ENCODE assay signal across 8 cellular contexts in the genomic region with DNA sequence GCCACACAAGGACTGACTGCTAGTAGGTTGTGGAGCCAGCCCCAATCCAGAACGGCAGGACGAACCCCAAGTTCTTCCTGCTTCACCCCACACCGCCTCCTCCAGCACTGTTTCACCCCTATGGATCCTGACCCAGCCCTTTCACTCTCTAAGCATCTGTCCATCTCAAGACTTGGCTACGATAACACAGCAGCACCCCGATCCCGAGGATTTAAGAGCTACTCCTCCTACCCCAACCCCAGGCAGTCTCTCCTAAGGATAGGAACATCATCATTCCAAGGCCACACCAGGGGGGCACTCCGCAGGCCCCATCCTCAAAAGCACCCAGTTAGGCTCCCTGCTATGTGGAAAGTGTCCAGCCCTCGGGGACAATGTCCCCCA. TPM values are rescaled to one million over a fixed set of nuclear protein-coding genes. Genes with fewer than 3 reads are reported as not detected.
A peak's percentile ranks its signal among the peaks of the same experiment; 100 is the strongest.
DNase-seq lines count a peak whose midpoint lies in the region; ATAC-seq and TF ChIP-seq lines count a peak whose summit lies in the region.

No MANE protein-coding gene starts in this region.

- CTCF ChIA-PET in mammary epithelial cell (lab: Charles Lee; ENCODE audit: low non-redundant PET), result interaction anchor here (0.6 kb wide), 1 partner anchor 533 kb away, joined by 4 read pairs; no protein-coding TSS in a partner anchor

- H3K9me3 ChIP-seq in mammary epithelial cell (replicated peaks; ENCODE audit: insufficient read depth, low read length) (no peaks in the 10 kb centered on the region), suprapubic skin (no peaks in the 10 kb centered on the region)

- H3K4me1 Mint-ChIP-seq in activated T-cell treated with anti-CD3 and anti-CD28 coated beads, Interleukin-2, amount 50 U/mL, for 4 hours (ENCODE audit: low read depth), result peaks cover 25% of the 10 kb centered on the region

- no peak for DNase-seq in activated T-cell treated with anti-CD3 and anti-CD28 coated beads, Interleukin-2, amount 50 U/mL, for 4 hours
- DNase-seq in activated T-cell treated with anti-CD3 and anti-CD28 coated beads for 4 hours, result no peak
- peak; percentile 10 for DNase-seq in NAMALWA (ENCODE audit: low spot score)
- DNase-seq in mammary epithelial cell, result peak; percentile 13
- peak; percentile 14 for DNase-seq in kidney tubule cell (ENCODE audit: low spot score)
- no peak for DNase-seq in suprapubic skin (ENCODE audit: low spot score in 2 of 2)
- no peak for DNase-seq in NCI-H446 (lab: John Stamatoyannopoulos, UW)
- no peak for DNase-seq in cortex of kidney (lab: John Stamatoyannopoulos, UW)

- H4K20me1 ChIP-seq in mammary epithelial cell (ENCODE audit: insufficient read depth, low read length), result no peaks in the 10 kb centered on the region

- no peak for TF ChIP-seq POLR2A in suprapubic skin (IDR thresholded peaks at IDR 0.05)

- H2AFZ ChIP-seq in mammary epithelial cell (ENCODE audit: low read depth, low read length), result peak overlapping the region; percentile 94

- peak in 1 of 2 donors; percentile 3 for ATAC-seq in activated T-cell treated with anti-CD3 and anti-CD28 coated beads, Interleukin-2, amount 50 U/mL, for 4 hours

- no peaks in the 10 kb centered on the region for H3K27me3 Mint-ChIP-seq in activated T-cell treated with anti-CD3 and anti-CD28 coated beads, Interleukin-2, amount 50 U/mL, for 4 hours (ENCODE audit: low read depth)

- BruUV-seq in mammary epithelial cell (replicated peaks; lab: Mats Ljungman, UMichigan), result no TSS peak

- H3K4me2 ChIP-seq in mammary epithelial cell (ENCODE audit: insufficient read depth, low read depth, low read length), result peak overlapping the region; percentile 85

- dilution Hi-C loops in mammary epithelial cell (cut with HindIII; ENCODE audit: low sequenced_read_pairs), result no loop called here

- peak overlapping the region; percentile 73 for H3K9ac ChIP-seq in mammary epithelial cell (ENCODE audit: insufficient read depth, low read length)

- H3K9me3 Mint-ChIP-seq in activated T-cell treated with anti-CD3 and anti-CD28 coated beads, Interleukin-2, amount 50 U/mL, for 4 hours, result no peaks in the 10 kb centered on the region

- peaks cover 12% of the 10 kb centered on the region for H3K79me2 ChIP-seq in mammary epithelial cell (ENCODE audit: insufficient read depth, low read length)

- H3K27me3 ChIP-seq in mammary epithelial cell (ENCODE audit: insufficient read depth, low read length), result no peaks in the 10 kb centered on the region
- peaks cover 17% of the 10 kb centered on the region for H3K27me3 ChIP-seq in suprapubic skin

- H3K4me3 ChIP-seq in mammary epithelial cell (replicated peaks in 1 of 3; ENCODE audit: insufficient read depth in 1 of 3, low read depth in 2 of 3, low read length in 3 of 3) (peak overlapping the region; percentile 54 to 71 (median 69)), suprapubic skin (peak overlapping the region; percentile 97)

- in situ Hi-C loops in mammary epithelial cell (cut with MboI; ENCODE audit: low sequenced_read_pairs in 2 of 2), result no loop called here

- peak overlapping the region; percentile 88 for H3K4me3 Mint-ChIP-seq in activated T-cell treated with anti-CD3 and anti-CD28 coated beads, Interleukin-2, amount 50 U/mL, for 4 hours

- TF ChIP-seq EP300 in suprapubic skin (IDR thresholded peaks at IDR 0.05), result no peak

- H3K36me3 ChIP-seq in mammary epithelial cell (ENCODE audit: insufficient read depth, low read length) (no peaks in the 10 kb centered on the region), suprapubic skin (peaks cover 7% of the 10 kb centered on the region)

- H3K4me1 ChIP-seq in mammary epithelial cell (ENCODE audit: insufficient read depth, low read length) (peaks cover 5% of the 10 kb centered on the region), suprapubic skin (peaks cover 17% of the 10 kb centered on the region)

- H3K27ac ChIP-seq in mammary epithelial cell (ENCODE audit: insufficient read depth, low read depth, low read length), result peak overlapping the region; percentile 43
- H3K27ac ChIP-seq in suprapubic skin, result peak overlapping the region; percentile 92

- intact Hi-C loops in mammary epithelial cell (cut with micrococcal nuclease), result no loop called here

- WGBS in mammary epithelial cell (ENCODE audit: low coverage, missing lambda C conversion rate), result 11% methylated on average over 6 of the region's 8 CpGs
- 15% methylated on average over 8 of the region's 8 CpGs for WGBS in suprapubic skin

- no peak for TF ChIP-seq CTCF in mammary epithelial cell (conservative IDR thresholded peaks at IDR 0.05 in 1 of 2, IDR thresholded peaks at IDR 0.05 in 1 of 2; ENCODE audit: extremely low read depth in 1 of 2, insufficient read depth in 1 of 2, low read depth in 1 of 2, low read length in 2 of 2)
- TF ChIP-seq CTCF in suprapubic skin (IDR thresholded peaks at IDR 0.05), result no peak

- H3K36me3 Mint-ChIP-seq in activated T-cell treated with anti-CD3 and anti-CD28 coated beads, Interleukin-2, amount 50 U/mL, for 4 hours (ENCODE audit: insufficient read depth), result peaks cover 8% of the 10 kb centered on the region

RNA-seq across cellular contexts. Expression of a gene that starts 0.7 kb away (rescaled TPM):
- total RNA-seq in activated T-cell treated with anti-CD3 and anti-CD28 coated beads, Interleukin-2, amount 50 U/mL, for 4 hours, result 10 to 100 TPM; 11.7 to 12.9 (median 12.7) TPM
- total RNA-seq in mammary epithelial cell (10 to 100 TPM; 16.4 to 19.5 TPM), suprapubic skin (10 to 100 TPM; 14.0 to 22.8 (median 21.2) TPM)
- 8.0 TPM for polyA plus RNA-seq in mammary epithelial cell
- 6.3 TPM for polyA minus RNA-seq in mammary epithelial cell

RNA-seq across cellular contexts. Expression of a gene that starts 16.8 kb away (rescaled TPM):
- total RNA-seq in activated T-cell treated with anti-CD3 and anti-CD28 coated beads, Interleukin-2, amount 50 U/mL, for 4 hours, result 1 to 10 TPM; 5.1 to 7.2 (median 6.6) TPM
- total RNA-seq in mammary epithelial cell, result 10 to 100 TPM in 1 of 2 donors, 1 to 10 TPM in 1; 2.0 to 12.3 TPM
- polyA plus RNA-seq in mammary epithelial cell, result 6.5 TPM
- 13.1 TPM for polyA minus RNA-seq in mammary epithelial cell
- 1 to 10 TPM; 2.0 to 3.5 (median 2.8) TPM for total RNA-seq in suprapubic skin

Comparison
In these comparisons a context has a peak if more than half of its experiments do, and no peak if none do; other contexts are left out.
1. DNase-seq: peak in NAMALWA (single experiment), mammary epithelial cell (single experiment) and kidney tubule cell (single experiment); none in activated T-cell treated with anti-CD3 and anti-CD28 coated beads, Interleukin-2, amount 50 U/mL, for 4 hours (single experiment), activated T-cell treated with anti-CD3 and anti-CD28 coated beads for 4 hours (single experiment), suprapubic skin (0 of 2), NCI-H446 (0 of 2) and cortex of kidney (single experiment).